2 cellular contexts compared by ENCODE assay signal in the genomic region with DNA sequence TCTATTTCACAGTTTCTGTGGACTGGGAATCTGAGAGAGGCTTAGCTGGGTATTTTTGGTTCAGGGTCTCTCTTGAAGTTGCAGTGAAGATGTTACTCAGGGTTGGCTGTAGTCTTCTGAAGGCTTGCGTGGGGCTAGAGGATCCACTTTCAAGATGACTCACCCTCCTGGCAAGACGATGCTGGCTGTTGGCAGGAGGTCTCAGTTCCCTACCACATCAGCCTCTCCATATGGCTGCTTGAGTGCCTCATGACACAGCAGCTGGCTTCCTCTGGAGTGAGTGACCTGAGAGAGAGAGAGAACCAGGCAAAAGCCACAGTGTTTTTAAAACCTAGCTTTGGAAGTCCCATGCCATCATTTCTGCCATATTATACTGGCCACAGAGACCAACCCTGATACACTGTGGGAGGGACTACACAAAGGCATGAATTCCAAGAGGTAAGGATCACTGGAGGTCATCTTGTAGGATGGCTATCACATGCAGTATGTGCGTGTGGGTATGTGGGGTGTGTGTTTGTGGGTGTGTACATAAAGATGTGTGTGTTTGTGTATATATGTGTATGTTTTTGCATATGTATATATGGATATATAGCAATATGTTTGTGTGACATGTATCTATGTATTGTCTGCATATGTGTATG.
A peak's percentile ranks its signal among the peaks of the same experiment; 100 is the strongest.
TF ChIP-seq lines count a peak whose summit lies in the region.

No MANE protein-coding gene starts in this region.

TF ChIP-seq in liver, 16 proteins besides CTCF, POLR2A, EP300 and RAD21:
- TF ChIP-seq SP1 (IDR thresholded peaks at IDR 0.05) (no peak), JUND (IDR thresholded peaks at IDR 0.05) (peak; percentile 25)
- TF ChIP-seq, protein P1, sequence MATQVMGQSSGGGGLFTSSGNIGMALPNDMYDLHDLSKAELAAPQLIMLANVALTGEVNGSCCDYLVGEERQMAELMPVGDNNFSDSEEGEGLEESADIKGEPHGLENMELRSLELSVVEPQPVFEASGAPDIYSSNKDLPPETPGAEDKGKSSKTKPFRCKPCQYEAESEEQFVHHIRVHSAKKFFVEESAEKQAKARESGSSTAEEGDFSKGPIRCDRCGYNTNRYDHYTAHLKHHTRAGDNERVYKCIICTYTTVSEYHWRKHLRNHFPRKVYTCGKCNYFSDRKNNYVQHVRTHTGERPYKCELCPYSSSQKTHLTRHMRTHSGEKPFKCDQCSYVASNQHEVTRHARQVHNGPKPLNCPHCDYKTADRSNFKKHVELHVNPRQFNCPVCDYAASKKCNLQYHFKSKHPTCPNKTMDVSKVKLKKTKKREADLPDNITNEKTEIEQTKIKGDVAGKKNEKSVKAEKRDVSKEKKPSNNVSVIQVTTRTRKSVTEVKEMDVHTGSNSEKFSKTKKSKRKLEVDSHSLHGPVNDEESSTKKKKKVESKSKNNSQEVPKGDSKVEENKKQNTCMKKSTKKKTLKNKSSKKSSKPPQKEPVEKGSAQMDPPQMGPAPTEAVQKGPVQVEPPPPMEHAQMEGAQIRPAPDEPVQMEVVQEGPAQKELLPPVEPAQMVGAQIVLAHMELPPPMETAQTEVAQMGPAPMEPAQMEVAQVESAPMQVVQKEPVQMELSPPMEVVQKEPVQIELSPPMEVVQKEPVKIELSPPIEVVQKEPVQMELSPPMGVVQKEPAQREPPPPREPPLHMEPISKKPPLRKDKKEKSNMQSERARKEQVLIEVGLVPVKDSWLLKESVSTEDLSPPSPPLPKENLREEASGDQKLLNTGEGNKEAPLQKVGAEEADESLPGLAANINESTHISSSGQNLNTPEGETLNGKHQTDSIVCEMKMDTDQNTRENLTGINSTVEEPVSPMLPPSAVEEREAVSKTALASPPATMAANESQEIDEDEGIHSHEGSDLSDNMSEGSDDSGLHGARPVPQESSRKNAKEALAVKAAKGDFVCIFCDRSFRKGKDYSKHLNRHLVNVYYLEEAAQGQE (IDR thresholded peaks at IDR 0.05): no peak
- TF ChIP-seq, protein P2, sequence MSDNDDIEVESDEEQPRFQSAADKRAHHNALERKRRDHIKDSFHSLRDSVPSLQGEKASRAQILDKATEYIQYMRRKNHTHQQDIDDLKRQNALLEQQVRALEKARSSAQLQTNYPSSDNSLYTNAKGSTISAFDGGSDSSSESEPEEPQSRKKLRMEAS (IDR thresholded peaks at IDR 0.05): no peak

TF ChIP-seq in HepG2, 621 proteins besides CTCF, POLR2A, EP300 and RAD21:
- TF ChIP-seq, protein P3, sequence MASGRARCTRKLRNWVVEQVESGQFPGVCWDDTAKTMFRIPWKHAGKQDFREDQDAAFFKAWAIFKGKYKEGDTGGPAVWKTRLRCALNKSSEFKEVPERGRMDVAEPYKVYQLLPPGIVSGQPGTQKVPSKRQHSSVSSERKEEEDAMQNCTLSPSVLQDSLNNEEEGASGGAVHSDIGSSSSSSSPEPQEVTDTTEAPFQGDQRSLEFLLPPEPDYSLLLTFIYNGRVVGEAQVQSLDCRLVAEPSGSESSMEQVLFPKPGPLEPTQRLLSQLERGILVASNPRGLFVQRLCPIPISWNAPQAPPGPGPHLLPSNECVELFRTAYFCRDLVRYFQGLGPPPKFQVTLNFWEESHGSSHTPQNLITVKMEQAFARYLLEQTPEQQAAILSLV (CRISPR knock-in tag; IDR thresholded peaks at IDR 0.05; ENCODE audit: borderline replicate concordance): no peak
